In genomic region chr4:57051100-57051499, GRCh38 we compare ENCODE assay signal across 1 cellular context.
A peak's percentile ranks its signal among the peaks of the same experiment; 100 is the strongest.
TF ChIP-seq lines count a peak whose summit lies in the region.

No MANE protein-coding gene starts in this region.

TF ChIP-seq in endothelial cell of umbilical vein, 7 proteins besides CTCF, POLR2A, EP300 and RAD21 (continued from another document):
- TF ChIP-seq GATA2 (IDR thresholded peaks at IDR 0.05; ENCODE audit: insufficient read depth, insufficient read length, low read depth, low read length), result peak; percentile 40
- TF ChIP-seq JUN (IDR thresholded peaks at IDR 0.05; ENCODE audit: borderline replicate concordance, insufficient read depth, insufficient read length, low read depth), result no peak
TF ChIP-seq in endothelial cell of umbilical vein: peak in this region for 1.
